In genomic region chr5:151447174-151448037, GRCh38 we compare ENCODE assay signal across 8 cellular contexts. TPM values are rescaled to one million over a fixed set of nuclear protein-coding genes. Genes with fewer than 3 reads are reported as not detected.
A peak's percentile ranks its signal among the peaks of the same experiment; 100 is the strongest.
DNase-seq lines count a peak whose midpoint lies in the region; ATAC-seq, FAIRE-seq and TF ChIP-seq lines count a peak whose summit lies in the region.

Gene SLC36A1, plus strand, starts transcription at chr5:151447603. Its CDS starts 11,190 bp downstream, at chr5:151458793.

- TF ChIP-seq POLR2A in H54 (IDR thresholded peaks at IDR 0.05; ENCODE audit: low read depth, low read length) (peak; percentile 70), stomach (IDR thresholded peaks at IDR 0.05) (no peak)

- H3F3A ChIP-seq in neural cell (ENCODE audit: insufficient read depth, low read length, poor library complexity, severe bottlenecking), result no peaks in the 10 kb centered on the region

- H3K9ac ChIP-seq in neural cell (ENCODE audit: low read length), result peak within 1 kb of the TSS; percentile 71

- intact Hi-C loops in stomach (cut with DNase I; ENCODE audit: low total_unique reads), result loop anchor here (2.0 to 10.0 kb wide), 3 partner anchors 51 to 297 kb away; no protein-coding TSS in a partner anchor

- H3K27me3 ChIP-seq in RWPE2 (ENCODE audit: insufficient read depth, poor library complexity, severe bottlenecking) (peaks cover 7% of the 10 kb centered on the region), neural cell (ENCODE audit: insufficient read depth, low read depth, low read length) (no peaks in the 10 kb centered on the region), stomach (no peaks in the 10 kb centered on the region)

- peak; percentile 80 for ATAC-seq in RWPE2 (ENCODE audit: low read depth)

- no peaks in the 10 kb centered on the region for H3K9me3 ChIP-seq in RWPE2 (ENCODE audit: severe bottlenecking)
- no peaks in the 10 kb centered on the region for H3K9me3 ChIP-seq in neural cell (ENCODE audit: low read length)
- H3K9me3 ChIP-seq in stomach, result no peaks in the 10 kb centered on the region

- DNase-seq in H54 (ENCODE audit: insufficient read length, low spot score) (peak; percentile 89), LoVo (ENCODE audit: low spot score) (peak; percentile 96), RWPE2 (ENCODE audit: low spot score) (peak; percentile 95), fibroblast of villous mesenchyme (ENCODE audit: low read depth) (peak; percentile 89), stomach (peak; percentile 96)
- peak; percentile 98 for DNase-seq in activated effector memory CD4-positive, alpha-beta T cell treated with anti-CD3 and anti-CD28 coated beads, Interleukin-2, amount 50 U/mL, for 16 hours

- H3K79me2 ChIP-seq in neural cell (replicated peaks; ENCODE audit: insufficient read depth, low read length), result no peaks in the 10 kb centered on the region

- FAIRE-seq in G401.6 (lab: Jason Lieb, UNC) (peak; percentile 84), H54 (lab: Jason Lieb, UNC) (no peak)

- H2AFZ ChIP-seq in neural cell (ENCODE audit: low read depth, low read length), result peak within 1 kb of the TSS; percentile 81

- no peak within 1 kb of the TSS for H3K27ac ChIP-seq in RWPE2 (ENCODE audit: poor library complexity, severe bottlenecking)
- H3K27ac ChIP-seq in neural cell (ENCODE audit: low read length), result peak within 1 kb of the TSS; percentile 34
- peak within 1 kb of the TSS; percentile 72 to 83 (median 74) for H3K27ac ChIP-seq in stomach

- no peaks in the 10 kb centered on the region for H3K9me2 ChIP-seq in neural cell (ENCODE audit: insufficient read depth, low read length)

- TF ChIP-seq RAD21 in neural cell (conservative IDR thresholded peaks at IDR 0.05), result peak; percentile 93

- no peaks in the 10 kb centered on the region for H4K20me1 ChIP-seq in neural cell (ENCODE audit: insufficient read depth)

- 0 to 1% (median 1%) methylated on average over 14 to 46 of the region's 46 CpGs for WGBS in stomach, 5 donors

- H3K36me3 ChIP-seq in RWPE2 (ENCODE audit: low read depth), result no peaks in the 10 kb centered on the region
- no peaks in the 10 kb centered on the region for H3K36me3 ChIP-seq in neural cell (ENCODE audit: insufficient read depth, low read length)
- H3K36me3 ChIP-seq in stomach, result no peaks in the 10 kb centered on the region

- TF ChIP-seq CTCF in RWPE2 (IDR thresholded peaks at IDR 0.05; ENCODE audit: poor library complexity, severe bottlenecking) (peak; percentile 99), fibroblast of villous mesenchyme (IDR thresholded peaks at IDR 0.05; ENCODE audit: insufficient read depth, low read depth, low read length) (peak; percentile 97), neural cell (IDR thresholded peaks at IDR 0.05; ENCODE audit: poor library complexity, severe bottlenecking) (peak; percentile 99), stomach (IDR thresholded peaks at IDR 0.05) (peak in 5 of 7 experiments; percentile 94 to 99 (median 97))

- H3K4me1 ChIP-seq in RWPE2 (ENCODE audit: insufficient read depth, poor library complexity, severe bottlenecking), result peaks cover 9% of the 10 kb centered on the region
- H3K4me1 ChIP-seq in stomach, result peaks cover 5 to 36% (median 19%) of the 10 kb centered on the region in 4 donors

- H3K4me2 ChIP-seq in neural cell (ENCODE audit: low read length), result peak within 1 kb of the TSS; percentile 74

- TF ChIP-seq EP300 in neural cell (conservative IDR thresholded peaks at IDR 0.05; ENCODE audit: poor library complexity, severe bottlenecking), result peak; percentile 35
- TF ChIP-seq EP300 in stomach (IDR thresholded peaks at IDR 0.05), result no peak

- peak within 1 kb of the TSS; percentile 63 for H3K4me3 ChIP-seq in RWPE2 (ENCODE audit: severe bottlenecking)
- H3K4me3 ChIP-seq in fibroblast of villous mesenchyme (ENCODE audit: low read depth, low read length), result peak within 1 kb of the TSS; percentile 83
- H3K4me3 ChIP-seq in neural cell (ENCODE audit: low read length), result peak within 1 kb of the TSS; percentile 87
- peak within 1 kb of the TSS; percentile 78 to 80 (median 79) for H3K4me3 ChIP-seq in stomach

TF ChIP-seq in neural cell, 6 proteins besides CTCF, POLR2A, EP300 and RAD21:
- TF ChIP-seq SMC3 (conservative IDR thresholded peaks at IDR 0.05; ENCODE audit: poor library complexity) (peak; percentile 99), POLR2AphosphoS5 (IDR thresholded peaks at IDR 0.05) (peak; percentile 11), EZH2 (IDR thresholded peaks at IDR 0.05; ENCODE audit: borderline replicate concordance, insufficient read depth, low read length, poor library complexity, severe bottlenecking) (no peak), TAF1 (IDR thresholded peaks at IDR 0.05; ENCODE audit: low read depth) (no peak), MXI1 (conservative IDR thresholded peaks at IDR 0.05; ENCODE audit: poor library complexity, severe bottlenecking) (peak; percentile 89)

RNA-seq across cellular contexts. Expression of gene SLC36A1, which starts in this region (rescaled TPM):
- total RNA-seq in fibroblast of villous mesenchyme, result 10.4 and 12.2 TPM in 2 replicates
- 5.0 and 5.3 TPM in 2 replicates for polyA plus RNA-seq in neural cell
- 17.0 TPM in 2 replicates for polyA minus RNA-seq in neural cell
- total RNA-seq in stomach, result 10 to 100 TPM in 4 of 5 donors, 1 to 10 TPM in 1; 2.3 to 27.8 (median 11.9) TPM
- 1 to 10 TPM; 1.2 to 1.7 (median 1.5) TPM for polyA plus RNA-seq in stomach
